ENCODE assay signal across 20 cellular contexts in genomic region chr10:131822013-131822693, GRCh38.
"Had no signal": no experiment of that assay in that cellular context is flagged by ENCODE, and none has a peak within 500 bp of the region (broad histone marks: within the 10 kb centered on the region; RNA-seq: fewer than 3 reads in every experiment).

No MANE protein-coding gene starts in this region.

- H3K36me3 Mint-ChIP-seq: activated naive CD8-positive, alpha-beta T cell; brain; memory B cell; naive thymus-derived CD8-positive, alpha-beta T cell; T-cell had no signal

- H3K36me3 ChIP-seq: heart left ventricle, right atrium auricular region, thoracic aorta had no signal

- H3K4me3 Mint-ChIP-seq: activated CD4-positive, alpha-beta memory T cell treated with anti-CD3 and anti-CD28 coated beads, Interleukin-2, amount 10 ng/mL, durations not matched to agents 7 days and 5 days; activated CD4-positive, alpha-beta T cell treated with anti-CD3 and anti-CD28 coated beads for 36 hours; activated naive CD8-positive, alpha-beta T cell; activated T-cell treated with anti-CD3 and anti-CD28 coated beads, Interleukin-2, amount 50 U/mL, for 72 hours; brain; central memory CD8-positive, alpha-beta T cell; effector memory CD8-positive, alpha-beta T cell; memory B cell; naive thymus-derived CD8-positive, alpha-beta T cell; stimulated activated naive CD8-positive, alpha-beta T cell treated with anti-CD3 and anti-CD28 coated beads, Interleukin-15, amount 100 ng/mL, for 72 hours; T-cell had no signal

- DNase-seq: activated CD4-positive, alpha-beta memory T cell treated with anti-CD3 and anti-CD28 coated beads, Interleukin-2, amount 10 ng/mL, durations not matched to agents 7 days and 5 days; activated CD4-positive, alpha-beta T cell treated with anti-CD3 and anti-CD28 coated beads for 36 hours; activated gamma-delta T cell treated with Interleukin-2 at 50 U/mL for 16 hours; activated T-cell treated with anti-CD3 and anti-CD28 coated beads, Interleukin-2, amount 50 U/mL, for 72 hours; effector memory CD8-positive, alpha-beta T cell; small intestine; stimulated activated naive CD8-positive, alpha-beta T cell treated with anti-CD3 and anti-CD28 coated beads, Interleukin-15, amount 100 ng/mL, for 72 hours; T-cell; T1000 had no signal

- H3K27me3 Mint-ChIP-seq: activated CD4-positive, alpha-beta memory T cell treated with anti-CD3 and anti-CD28 coated beads, Interleukin-2, amount 10 ng/mL, durations not matched to agents 7 days and 5 days had no signal

- H3K4me1 Mint-ChIP-seq: activated CD4-positive, alpha-beta memory T cell treated with anti-CD3 and anti-CD28 coated beads, Interleukin-2, amount 10 ng/mL, durations not matched to agents 7 days and 5 days; activated CD4-positive, alpha-beta T cell treated with anti-CD3 and anti-CD28 coated beads for 36 hours; central memory CD8-positive, alpha-beta T cell; memory B cell; naive thymus-derived CD8-positive, alpha-beta T cell; T-cell had no signal

- H3K27me3 ChIP-seq: right atrium auricular region had no signal

- H3K27ac ChIP-seq: epithelial cell of prostate, heart left ventricle, right atrium auricular region, SK-N-MC, thoracic aorta had no signal

- H3K9me3 Mint-ChIP-seq: activated CD4-positive, alpha-beta memory T cell treated with anti-CD3 and anti-CD28 coated beads, Interleukin-2, amount 10 ng/mL, durations not matched to agents 7 days and 5 days; activated T-cell treated with anti-CD3 and anti-CD28 coated beads, Interleukin-2, amount 50 U/mL, for 72 hours; central memory CD8-positive, alpha-beta T cell; effector memory CD8-positive, alpha-beta T cell; memory B cell; naive thymus-derived CD8-positive, alpha-beta T cell; stimulated activated naive CD8-positive, alpha-beta T cell treated with anti-CD3 and anti-CD28 coated beads, Interleukin-15, amount 100 ng/mL, for 72 hours; T-cell had no signal

- H3K9me3 ChIP-seq: heart left ventricle, right atrium auricular region, thoracic aorta had no signal

- ATAC-seq: activated CD4-positive, alpha-beta T cell treated with anti-CD3 and anti-CD28 coated beads for 36 hours; activated T-cell treated with anti-CD3 and anti-CD28 coated beads, Interleukin-2, amount 50 U/mL, for 72 hours; effector memory CD8-positive, alpha-beta T cell; heart left ventricle; left colon; naive thymus-derived CD8-positive, alpha-beta T cell; stimulated activated naive CD8-positive, alpha-beta T cell treated with anti-CD3 and anti-CD28 coated beads, Interleukin-15, amount 100 ng/mL, for 72 hours; T-cell had no signal

- H3K4me1 ChIP-seq: right atrium auricular region had no signal

- H3K4me3 ChIP-seq: heart left ventricle, right atrium auricular region, SK-N-MC, thoracic aorta had no signal
